ENCODE assay signal across 19 cellular contexts in the genomic region with DNA sequence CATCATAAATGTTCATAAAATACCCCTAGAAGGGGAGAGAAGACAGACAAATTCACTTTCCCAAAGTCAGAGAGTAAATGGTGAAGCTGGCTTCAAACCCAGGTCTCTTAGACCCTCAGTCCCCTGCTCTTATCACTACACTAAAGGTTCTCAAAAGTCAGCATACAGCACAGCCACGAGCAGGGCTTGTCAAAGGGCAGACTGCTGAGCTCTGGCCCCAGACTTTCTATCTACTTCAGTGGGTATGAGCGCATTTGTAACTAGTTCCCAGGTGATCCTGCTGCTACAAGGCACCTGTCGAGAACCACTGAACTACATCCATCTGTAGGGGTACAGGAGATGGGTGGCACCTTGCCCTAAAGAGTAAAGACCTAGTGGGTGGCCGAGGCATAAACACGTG.
DNase-seq lines count a peak whose midpoint lies in the region; TF ChIP-seq lines count a peak whose summit lies in the region.
"Had no signal": no experiment of that assay in that cellular context is flagged by ENCODE, and none has a peak within 500 bp of the region (broad histone marks: within the 10 kb centered on the region; RNA-seq: fewer than 3 reads in every experiment).

No MANE protein-coding gene starts in this region.

- no peak for TF ChIP-seq POLR2A in ovary (IDR thresholded peaks at IDR 0.05)

- H3K9me3 ChIP-seq in adipocyte (ENCODE audit: control insufficient read depth, low read length) (no peaks in the 10 kb centered on the region), esophagus (ENCODE audit: control insufficient read depth in 2 of 2, insufficient read depth in 1 of 2, low read depth in 1 of 2, low read length in 1 of 2) (no peaks in the 10 kb centered on the region), tibial artery (no peaks in the 10 kb centered on the region), ovary (no peaks in the 10 kb centered on the region)

- no peak overlapping the region for H3K4me3 Mint-ChIP-seq in nephron
- H3K4me3 Mint-ChIP-seq: HFFc6; stimulated activated effector memory CD8-positive, alpha-beta T cell treated with anti-CD3 and anti-CD28 coated beads, Interleukin-12 subunit alpha, Interleukin-12 subunit beta, amount 100 ng/mL, for 72 hours had no signal

- TF ChIP-seq EP300 in ovary (IDR thresholded peaks at IDR 0.05), result no peak

- DNase-seq in adipocyte (ENCODE audit: low read depth), result no peak
- no peak for DNase-seq in tibial artery
- DNase-seq in ovary, result no peak
- DNase-seq in activated naive CD4-positive, alpha-beta T cell treated with Interleukin-2 at 50 U/mL for 16 hours, result no peak
- no peak for DNase-seq in COLO668 (lab: John Stamatoyannopoulos, UW; ENCODE audit: unreplicated experiment)
- DNase-seq: activated CD4-positive, alpha-beta T cell treated with anti-CD3 and anti-CD28 coated beads, Interleukin-2, amount 50 U/mL, for 48 hours; activated naive CD4-positive, alpha-beta T cell treated with anti-CD3 and anti-CD28 coated beads, Interleukin-2, amount 50 U/mL, for 16 hours; activated T-cell treated with anti-CD3 and anti-CD28 coated beads, Interleukin-2, amount 50 U/mL, for 1 hour; effector CD8-positive, alpha-beta T cell; EL; HFFc6; hippocampal formation; kidney; NCI-H1694; NCI-H345; stimulated activated CD4-positive, alpha-beta T cell treated with anti-CD3 and anti-CD28 coated beads, Interleukin-12 subunit alpha, Interleukin-12 subunit beta, amount 100 ng/mL, for 4 hours had no signal

- H3K36me3 ChIP-seq in adipocyte (ENCODE audit: control insufficient read depth, insufficient read depth, low read length, severe bottlenecking), result no peaks in the 10 kb centered on the region
- H3K36me3 ChIP-seq in esophagus (ENCODE audit: control insufficient read depth in 2 of 2, insufficient read depth in 2 of 2, low read length in 1 of 2), result no peaks in the 10 kb centered on the region
- H3K36me3 ChIP-seq in tibial artery, result peaks cover 0 to 10% (median 0%) of the 10 kb centered on the region in 3 donors
- no peaks in the 10 kb centered on the region for H3K36me3 ChIP-seq in ovary

- H3K4me1 ChIP-seq in adipocyte (ENCODE audit: control insufficient read depth, insufficient read depth, low read length) (peaks cover 42% of the 10 kb centered on the region), esophagus (ENCODE audit: control insufficient read depth in 2 of 2, insufficient read depth in 2 of 2, low read length in 1 of 2) (peaks cover 3 to 10% of the 10 kb centered on the region in 2 donors), tibial artery (peaks cover 12 to 100% (median 81%) of the 10 kb centered on the region in 4 donors), ovary (ENCODE audit: insufficient read depth) (peaks cover 3% of the 10 kb centered on the region)

- no peaks in the 10 kb centered on the region for H3K27me3 Mint-ChIP-seq in nephron (ENCODE audit: low read depth)

- H3K9ac ChIP-seq in adipocyte (ENCODE audit: low read length), result peak overlapping the region; percentile 32

- H3K27ac Mint-ChIP-seq in nephron, result peak overlapping the region; percentile 80 to 99 (median 96)
- H3K27ac Mint-ChIP-seq: HFFc6; stimulated activated effector memory CD8-positive, alpha-beta T cell treated with anti-CD3 and anti-CD28 coated beads, Interleukin-12 subunit alpha, Interleukin-12 subunit beta, amount 100 ng/mL, for 72 hours had no signal

- peaks cover 73% of the 10 kb centered on the region for H3K4me1 Mint-ChIP-seq in nephron
- H3K4me1 Mint-ChIP-seq: stimulated activated effector memory CD8-positive, alpha-beta T cell treated with anti-CD3 and anti-CD28 coated beads, Interleukin-12 subunit alpha, Interleukin-12 subunit beta, amount 100 ng/mL, for 72 hours had no signal

- no peak overlapping the region for H3K4me3 ChIP-seq in adipocyte (ENCODE audit: low read length)
- no peak overlapping the region for H3K4me3 ChIP-seq in esophagus (ENCODE audit: low read depth in 1 of 2, low read length in 2 of 2)
- H3K4me3 ChIP-seq in tibial artery, result no peak overlapping the region
- no peak overlapping the region for H3K4me3 ChIP-seq in ovary

- TF ChIP-seq CTCF in nephron (IDR thresholded peaks at IDR 0.05; ENCODE audit: unreplicated experiment in 3 of 3) (no peak), tibial artery (IDR thresholded peaks at IDR 0.05) (no peak), ovary (IDR thresholded peaks at IDR 0.05) (no peak)

- H3K27ac ChIP-seq in esophagus (ENCODE audit: low read depth in 2 of 2, low read length in 1 of 2) (peak overlapping the region; percentile 48 to 59), tibial artery (peak overlapping the region; percentile 87 to 91), ovary (no peak overlapping the region)

- no peaks in the 10 kb centered on the region for H3K9me3 Mint-ChIP-seq in nephron
- H3K9me3 Mint-ChIP-seq: HFFc6; stimulated activated effector memory CD8-positive, alpha-beta T cell treated with anti-CD3 and anti-CD28 coated beads, Interleukin-12 subunit alpha, Interleukin-12 subunit beta, amount 100 ng/mL, for 72 hours had no signal

- intact Hi-C loops in tibial artery (cut with DNase I; ENCODE audit: low total_unique reads) (no loop called here), ovary (cut with DNase I) (no loop called here)

- H3K27me3 ChIP-seq in adipocyte (replicated peaks; ENCODE audit: control insufficient read depth, insufficient read depth, low read length), result no peaks in the 10 kb centered on the region
- no peaks in the 10 kb centered on the region for H3K27me3 ChIP-seq in esophagus (ENCODE audit: control insufficient read depth in 1 of 2, insufficient read depth in 2 of 2, low read length in 2 of 2)
- no peaks in the 10 kb centered on the region for H3K27me3 ChIP-seq in tibial artery
- H3K27me3 ChIP-seq in ovary, result no peaks in the 10 kb centered on the region

- H3K36me3 Mint-ChIP-seq in nephron (ENCODE audit: low read depth), result no peaks in the 10 kb centered on the region
- H3K36me3 Mint-ChIP-seq: stimulated activated effector memory CD8-positive, alpha-beta T cell treated with anti-CD3 and anti-CD28 coated beads, Interleukin-12 subunit alpha, Interleukin-12 subunit beta, amount 100 ng/mL, for 72 hours had no signal

- 73 to 84% methylated on average over 5 of the region's 5 CpGs for WGBS in esophagus, 2 donors
- 83 to 91% (median 89%) methylated on average over 5 of the region's 5 CpGs for WGBS in ovary, 3 donors

Comparison
In these comparisons a context has a peak if more than half of its experiments do, and no peak if none do; other contexts are left out.
1. H3K27ac ChIP-seq: peak in esophagus (2 of 2) and tibial artery (2 of 2); none in ovary (0 of 2).